24 cellular contexts compared by ENCODE assay signal in the genomic region with DNA sequence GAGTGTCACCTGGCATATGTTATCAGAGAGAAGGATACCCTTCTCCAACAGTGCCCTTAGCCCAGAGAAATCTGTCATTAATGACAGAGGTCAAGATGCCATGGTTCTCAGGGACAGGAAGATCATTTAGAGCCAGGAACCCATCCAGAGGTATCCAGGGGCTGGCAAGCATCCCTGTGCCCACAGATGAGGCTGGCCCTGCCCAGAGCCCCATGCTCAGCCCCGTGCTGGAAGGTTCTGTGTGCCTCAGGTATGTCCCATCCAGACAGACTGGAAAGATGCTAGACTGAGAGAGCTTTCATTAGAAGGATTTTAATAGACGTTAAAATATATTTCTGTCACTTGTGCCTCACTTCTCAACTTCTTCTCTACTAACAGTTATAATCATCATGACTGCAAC. TPM values are rescaled to one million over a fixed set of nuclear protein-coding genes. Genes with fewer than 3 reads are reported as not detected.
DNase-seq lines count a peak whose midpoint lies in the region; TF ChIP-seq lines count a peak whose summit lies in the region.
"Had no signal": no experiment of that assay in that cellular context is flagged by ENCODE, and none has a peak within 500 bp of the region (broad histone marks: within the 10 kb centered on the region; RNA-seq: fewer than 3 reads in every experiment).

No MANE protein-coding gene starts in this region.

- H3K27me3 Mint-ChIP-seq in chondrocyte (ENCODE audit: low read depth) = no peaks in the 10 kb centered on the region
- peaks cover 8% of the 10 kb centered on the region for H3K27me3 Mint-ChIP-seq in type B pancreatic cell

- peak; percentile 27 for DNase-seq in activated effector memory CD4-positive, alpha-beta T cell treated with anti-CD3 and anti-CD28 coated beads, Interleukin-2, amount 50 U/mL, for 16 hours
- DNase-seq in activated effector memory CD4-positive, alpha-beta T cell treated with Interleukin-2 at 50 U/mL for 16 hours = no peak
- peak; percentile 28 for DNase-seq in D341Med (ENCODE audit: low spot score)
- DNase-seq in chondrocyte (ENCODE audit: low spot score) = peak; percentile 39
- DNase-seq in type B pancreatic cell (ENCODE audit: extremely low spot score, unreplicated experiment) = no peak
- no peak for DNase-seq in GM20000 (ENCODE audit: low spot score)
- no peak for DNase-seq in NCI-H2029 (lab: John Stamatoyannopoulos, UW)
- DNase-seq: AML-193; Caco-2; Calu3; CD4-positive, alpha-beta T cell; CD8-positive, alpha-beta T cell; DMS 273 treated with DMSO at 0.1 percent for 48 hours; DMS153; DMS53; DMS79; DND-41; EL; GDM1 had no signal

- H3K4me3 Mint-ChIP-seq in chondrocyte (ENCODE audit: unreplicated experiment) (no peak overlapping the region), type B pancreatic cell (no peak overlapping the region)
- H3K4me3 Mint-ChIP-seq: B cell; CD4-positive, alpha-beta T cell; CD8-positive, alpha-beta T cell had no signal

- TF ChIP-seq CTCF in chondrocyte (IDR thresholded peaks at IDR 0.05) = no peak
- no peak for TF ChIP-seq CTCF in type B pancreatic cell (conservative IDR thresholded peaks at IDR 0.05)
- no peak for TF ChIP-seq CTCF in GM20000 (IDR thresholded peaks at IDR 0.05; ENCODE audit: extremely low read depth, missing control alignments)

- H3K9me3 Mint-ChIP-seq in chondrocyte (ENCODE audit: low read depth) (no peaks in the 10 kb centered on the region), type B pancreatic cell (no peaks in the 10 kb centered on the region)
- H3K9me3 Mint-ChIP-seq: CD4-positive, alpha-beta T cell; CD8-positive, alpha-beta T cell had no signal

- H3K27ac Mint-ChIP-seq in chondrocyte (ENCODE audit: unreplicated experiment) (no peak overlapping the region), type B pancreatic cell (peak overlapping the region; percentile 31)
- H3K27ac Mint-ChIP-seq: B cell; CD4-positive, alpha-beta T cell; CD8-positive, alpha-beta T cell had no signal

- H3K4me1 Mint-ChIP-seq in chondrocyte (ENCODE audit: low read depth) (peaks cover 15% of the 10 kb centered on the region), type B pancreatic cell (ENCODE audit: unreplicated experiment) (no peaks in the 10 kb centered on the region)
- H3K4me1 Mint-ChIP-seq: B cell had no signal

- H3K36me3 Mint-ChIP-seq in chondrocyte (ENCODE audit: low read depth) (no peaks in the 10 kb centered on the region), type B pancreatic cell (no peaks in the 10 kb centered on the region)
- H3K36me3 Mint-ChIP-seq: CD8-positive, alpha-beta T cell had no signal

RNA-seq across cellular contexts. Expression of a gene that starts 8.2 kb away (rescaled TPM):
- total RNA-seq in chondrocyte = 196 to 204 TPM (median 198 TPM) in 3 replicates
- total RNA-seq in type B pancreatic cell (ENCODE audit: low replicate concordance) = 56.5 and 83.8 TPM in 2 replicates

RNA-seq across cellular contexts. Expression of a gene that starts 45.7 kb away (rescaled TPM):
- total RNA-seq in chondrocyte (not detected in 3 replicates), type B pancreatic cell (ENCODE audit: low replicate concordance) (not detected in 2 replicates)
- total RNA-seq: A172; B cell; Caco-2; Calu3; CD4-positive, alpha-beta T cell; CD8-positive, alpha-beta T cell; Daoy; G401; GM12878 had no signal

Comparison
In these comparisons a context has a peak if more than half of its experiments do, and no peak if none do; other contexts are left out.
1. DNase-seq: peak in activated effector memory CD4-positive, alpha-beta T cell treated with anti-CD3 and anti-CD28 coated beads, Interleukin-2, amount 50 U/mL, for 16 hours (single experiment), D341Med (single experiment) and chondrocyte (single experiment); none in activated effector memory CD4-positive, alpha-beta T cell treated with Interleukin-2 at 50 U/mL for 16 hours (single experiment), type B pancreatic cell (single experiment), GM20000 (single experiment) and NCI-H2029 (single experiment).